2 cellular contexts compared by ENCODE assay signal in genomic region chr3:68007621-68008226, GRCh38.
TF ChIP-seq lines count a peak whose summit lies in the region.

No MANE protein-coding gene starts in this region.

TF ChIP-seq in SK-N-SH, 30 proteins besides CTCF, POLR2A, EP300 and RAD21 (continued from another document):
- TF ChIP-seq ELF1 (IDR thresholded peaks at IDR 0.05): no peak
TF ChIP-seq in SK-N-SH: peak in this region for 0.

TF ChIP-seq in SK-N-SH treated with all-trans-retinoic acid at 6 μM for 48 hours, 23 proteins besides CTCF, POLR2A, EP300 and RAD21 (continued from another document):
- TF ChIP-seq CSRNP3 (CRISPR knock-in tag; IDR thresholded peaks at IDR 0.05): no peak
- no peak for TF ChIP-seq ZNF8 (CRISPR knock-in tag; IDR thresholded peaks at IDR 0.05)
- TF ChIP-seq ARNTL (CRISPR knock-in tag; IDR thresholded peaks at IDR 0.05; ENCODE audit: borderline replicate concordance, low read depth): no peak
- no peak for TF ChIP-seq TCF4 (CRISPR knock-in tag; IDR thresholded peaks at IDR 0.05; ENCODE audit: borderline replicate concordance)
- no peak for TF ChIP-seq ISL1 (CRISPR knock-in tag; IDR thresholded peaks at IDR 0.05)
- TF ChIP-seq BACH2 (CRISPR knock-in tag; IDR thresholded peaks at IDR 0.05; ENCODE audit: borderline replicate concordance): no peak
- TF ChIP-seq, protein P1, sequence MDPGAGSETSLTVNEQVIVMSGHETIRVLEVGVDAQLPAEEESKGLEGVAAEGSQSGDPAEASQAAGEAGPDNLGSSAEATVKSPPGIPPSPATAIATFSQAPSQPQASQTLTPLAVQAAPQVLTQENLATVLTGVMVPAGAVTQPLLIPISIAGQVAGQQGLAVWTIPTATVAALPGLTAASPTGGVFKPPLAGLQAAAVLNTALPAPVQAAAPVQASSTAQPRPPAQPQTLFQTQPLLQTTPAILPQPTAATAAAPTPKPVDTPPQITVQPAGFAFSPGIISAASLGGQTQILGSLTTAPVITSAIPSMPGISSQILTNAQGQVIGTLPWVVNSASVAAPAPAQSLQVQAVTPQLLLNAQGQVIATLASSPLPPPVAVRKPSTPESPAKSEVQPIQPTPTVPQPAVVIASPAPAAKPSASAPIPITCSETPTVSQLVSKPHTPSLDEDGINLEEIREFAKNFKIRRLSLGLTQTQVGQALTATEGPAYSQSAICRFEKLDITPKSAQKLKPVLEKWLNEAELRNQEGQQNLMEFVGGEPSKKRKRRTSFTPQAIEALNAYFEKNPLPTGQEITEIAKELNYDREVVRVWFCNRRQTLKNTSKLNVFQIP (CRISPR knock-in tag; IDR thresholded peaks at IDR 0.05; ENCODE audit: borderline replicate concordance, low read depth): no peak
